ENCODE assay signal across 1 cellular context in genomic region chr17:28744104-28744801, GRCh38.
TF ChIP-seq lines count a peak whose summit lies in the region.

No MANE protein-coding gene starts in this region.

TF ChIP-seq in HEK293, 187 proteins besides CTCF, POLR2A, EP300 and RAD21 (continued from another document):
- TF ChIP-seq ZNF26 (tag by site-specific recombination; IDR thresholded peaks at IDR 0.05): no peak
- no peak for TF ChIP-seq ZNF677 (tag by site-specific recombination; IDR thresholded peaks at IDR 0.05)
- no peak for TF ChIP-seq ZNF501 (tag by site-specific recombination; IDR thresholded peaks at IDR 0.05)
- no peak for TF ChIP-seq ZFP41 (tag by site-specific recombination; IDR thresholded peaks at IDR 0.05; ENCODE audit: borderline replicate concordance)
- TF ChIP-seq PRDM6 (tag by site-specific recombination; IDR thresholded peaks at IDR 0.05): no peak
- TF ChIP-seq YY2 (tag by site-specific recombination; IDR thresholded peaks at IDR 0.05): no peak
- no peak for TF ChIP-seq ZNF239 (tag by site-specific recombination; IDR thresholded peaks at IDR 0.05)
- no peak for TF ChIP-seq PBX3 (CRISPR knock-in tag; IDR thresholded peaks at IDR 0.05)
- TF ChIP-seq ZBTB21 (tag by site-specific recombination; IDR thresholded peaks at IDR 0.05): peak; percentile 99
- TF ChIP-seq ZNF266 (tag by site-specific recombination; IDR thresholded peaks at IDR 0.05; ENCODE audit: low read depth): no peak
- TF ChIP-seq ZNF670 (tag by site-specific recombination; IDR thresholded peaks at IDR 0.05; ENCODE audit: low read depth): no peak
- no peak for TF ChIP-seq GLI2 (tag by site-specific recombination; IDR thresholded peaks at IDR 0.05; ENCODE audit: borderline replicate concordance, low read depth)
- TF ChIP-seq PRDM4 (tag by site-specific recombination; IDR thresholded peaks at IDR 0.05): peak; percentile 41; the same call in 1 of the 2 replicates
- TF ChIP-seq ZNF558 (tag by site-specific recombination; IDR thresholded peaks at IDR 0.05): no peak
- TF ChIP-seq ZNF658 (tag by site-specific recombination; IDR thresholded peaks at IDR 0.05): no peak
- peak; percentile 14; the same call in 1 of the 2 replicates for TF ChIP-seq KLF10 (tag by site-specific recombination; IDR thresholded peaks at IDR 0.05)
